In the genomic region with DNA sequence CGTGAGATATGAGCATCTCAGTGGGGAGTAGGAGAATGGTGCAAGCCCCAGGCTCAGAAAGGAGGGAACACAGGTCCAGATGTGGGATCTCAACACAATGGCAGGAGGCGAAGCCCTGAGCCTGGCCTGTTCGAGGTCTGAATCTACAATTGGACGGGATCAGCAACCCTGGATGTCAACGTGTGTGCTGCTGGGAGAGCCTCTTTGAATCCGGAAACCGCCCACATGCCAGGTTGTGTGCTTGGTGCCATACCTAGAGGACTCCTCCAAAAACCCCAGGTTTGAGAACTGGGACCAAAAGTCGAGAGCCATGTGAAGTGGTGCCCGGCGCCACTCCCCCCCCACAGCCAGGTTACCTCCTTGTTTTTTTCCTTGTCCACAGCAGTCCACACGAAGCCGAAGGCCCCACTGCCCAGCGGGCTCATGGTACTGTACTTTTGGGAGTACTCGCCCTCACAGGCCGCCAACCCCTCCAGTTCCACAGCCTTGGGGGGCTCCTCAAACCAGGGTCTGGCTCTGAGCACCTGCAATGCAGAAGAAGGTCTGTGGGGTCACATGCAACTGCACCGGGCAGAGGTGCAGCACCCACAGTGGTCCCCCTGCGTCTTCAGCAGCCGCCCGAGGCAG, we compare ENCODE assay signal across 22 cellular contexts. TPM values are rescaled to one million over a fixed set of nuclear protein-coding genes. Genes with fewer than 3 reads are reported as not detected.
DNase-seq lines count a peak whose midpoint lies in the region; ATAC-seq, FAIRE-seq and TF ChIP-seq lines count a peak whose summit lies in the region.
"Had no signal": no experiment of that assay in that cellular context is flagged by ENCODE, and none has a peak within 500 bp of the region (broad histone marks: within the 10 kb centered on the region; RNA-seq: fewer than 3 reads in every experiment).

No MANE protein-coding gene starts in this region.

- TF ChIP-seq CTCF in C4-2B (conservative IDR thresholded peaks at IDR 0.05) = no peak
- no peak for TF ChIP-seq CTCF in kidney (IDR thresholded peaks at IDR 0.05; ENCODE audit: borderline replicate concordance, extremely low read depth, insufficient read depth)
- TF ChIP-seq CTCF in glutamatergic neuron (IDR thresholded peaks at IDR 0.05; ENCODE audit: partially characterized antibody, unreplicated experiment) = no peak

- no peak overlapping the region for H3K4ac ChIP-seq in neuronal stem cell (ENCODE audit: low read length)

- H3K4me1 ChIP-seq in kidney (ENCODE audit: control insufficient read depth in 1 of 2, insufficient read depth in 1 of 2, low read depth in 1 of 2, low read length in 2 of 2) (no peaks in the 10 kb centered on the region), neuronal stem cell (ENCODE audit: control insufficient read depth in 2 of 2, insufficient read depth in 1 of 2, low read depth in 1 of 2, low read length in 2 of 2) (no peaks in the 10 kb centered on the region)
- H3K4me1 ChIP-seq: BE2C had no signal

- H2BK12ac ChIP-seq in neuronal stem cell (ENCODE audit: low read length) = no peak overlapping the region

- H3K9me3 Mint-ChIP-seq in stimulated activated effector memory CD8-positive, alpha-beta T cell treated with anti-CD3 and anti-CD28 coated beads, Interleukin-12 subunit alpha, Interleukin-12 subunit beta, amount 100 ng/mL, for 72 hours = no peaks in the 10 kb centered on the region
- H3K9me3 Mint-ChIP-seq in glutamatergic neuron (ENCODE audit: unreplicated experiment) = no peaks in the 10 kb centered on the region

- H3K9ac ChIP-seq in kidney (ENCODE audit: low read length in 2 of 2) (no peak overlapping the region), neuronal stem cell (ENCODE audit: low read depth, low read length, poor library complexity) (no peak overlapping the region)

- H2AFZ ChIP-seq in neuronal stem cell (ENCODE audit: low read length) = no peak overlapping the region
- H2AFZ ChIP-seq: PC-9 had no signal

- H3K14ac ChIP-seq in neuronal stem cell (ENCODE audit: low read length) = no peak overlapping the region

- no peak overlapping the region for H3K18ac ChIP-seq in neuronal stem cell (ENCODE audit: low read length)

- no peak overlapping the region for H3K4me3 ChIP-seq in kidney (ENCODE audit: low read length in 2 of 2)
- no peak overlapping the region for H3K4me3 ChIP-seq in neuronal stem cell (ENCODE audit: low read length in 2 of 2)
- H3K4me3 ChIP-seq: GM12878, PC-9 had no signal

- peaks cover 42% of the 10 kb centered on the region for H3K36me3 Mint-ChIP-seq in stimulated activated effector memory CD8-positive, alpha-beta T cell treated with anti-CD3 and anti-CD28 coated beads, Interleukin-12 subunit alpha, Interleukin-12 subunit beta, amount 100 ng/mL, for 72 hours
- peaks cover 5% of the 10 kb centered on the region for H3K36me3 Mint-ChIP-seq in glutamatergic neuron (ENCODE audit: unreplicated experiment)

- peaks cover 14% of the 10 kb centered on the region for H3K4me1 Mint-ChIP-seq in stimulated activated effector memory CD8-positive, alpha-beta T cell treated with anti-CD3 and anti-CD28 coated beads, Interleukin-12 subunit alpha, Interleukin-12 subunit beta, amount 100 ng/mL, for 72 hours
- H3K4me1 Mint-ChIP-seq in glutamatergic neuron (ENCODE audit: low read depth, unreplicated experiment) = peaks cover 3% of the 10 kb centered on the region

- H3K27ac ChIP-seq in C4-2B (peak overlapping the region; percentile 92; the same call in 1 of the 2 replicates), kidney (ENCODE audit: low read depth in 2 of 2, low read length in 2 of 2) (no peak overlapping the region), neuronal stem cell (replicated peaks; ENCODE audit: low read length) (no peak overlapping the region)
- H3K27ac ChIP-seq: PC-9 had no signal

- no peak overlapping the region for H4K91ac ChIP-seq in neuronal stem cell (ENCODE audit: low read depth, low read length, poor library complexity)

- no peak overlapping the region for H3K23ac ChIP-seq in neuronal stem cell (ENCODE audit: low read depth, low read length, poor library complexity)

- H3K9me3 ChIP-seq in kidney (ENCODE audit: control insufficient read depth in 1 of 2, low read length in 2 of 2) (no peaks in the 10 kb centered on the region), neuronal stem cell (replicated peaks in 1 of 2; ENCODE audit: control insufficient read depth in 2 of 2, insufficient read depth in 1 of 2, low read depth in 1 of 2, low read length in 2 of 2) (no peaks in the 10 kb centered on the region)
- H3K9me3 ChIP-seq: BE2C had no signal

- FAIRE-seq in kidney (lab: Jason Lieb, UNC) = no peak
- FAIRE-seq: GM12878, GM18507, HTR-8/SVneo had no signal

- peak overlapping the region; percentile 54 for H3K27ac Mint-ChIP-seq in stimulated activated effector memory CD8-positive, alpha-beta T cell treated with anti-CD3 and anti-CD28 coated beads, Interleukin-12 subunit alpha, Interleukin-12 subunit beta, amount 100 ng/mL, for 72 hours
- no peak overlapping the region for H3K27ac Mint-ChIP-seq in glutamatergic neuron (ENCODE audit: unreplicated experiment)
- H3K27ac Mint-ChIP-seq: CD4-positive, alpha-beta T cell had no signal

- WGBS in neuronal stem cell (ENCODE audit: extremely low coverage in 2 of 2, insufficient read length in 2 of 2, insufficient replicate concordance in 1 of 2), 2 donors = no CpG with 5 or more reads among the region's 19 CpGs

- ATAC-seq in stimulated activated effector memory CD8-positive, alpha-beta T cell treated with anti-CD3 and anti-CD28 coated beads, Interleukin-12 subunit alpha, Interleukin-12 subunit beta, amount 100 ng/mL, for 72 hours = no peak
- ATAC-seq: GM12878, HCT116 had no signal

- no peaks in the 10 kb centered on the region for H3K36me3 ChIP-seq in kidney (ENCODE audit: control insufficient read depth in 1 of 2, insufficient read depth in 2 of 2, low read length in 2 of 2)
- peaks cover 19 to 66% of the 10 kb centered on the region in 2 donors for H3K36me3 ChIP-seq in neuronal stem cell (replicated peaks in 1 of 2; ENCODE audit: control insufficient read depth in 2 of 2, insufficient read depth in 2 of 2, low read length in 2 of 2)

- H2BK15ac ChIP-seq in neuronal stem cell (ENCODE audit: low read length) = no peak overlapping the region

- no peak overlapping the region for H2BK120ac ChIP-seq in neuronal stem cell (ENCODE audit: low read depth, low read length)

- no peaks in the 10 kb centered on the region for H3K27me3 Mint-ChIP-seq in glutamatergic neuron (ENCODE audit: unreplicated experiment)
- H3K27me3 Mint-ChIP-seq: CD4-positive, alpha-beta T cell had no signal

- DNase-seq in activated T-cell treated with anti-CD3 and anti-CD28 coated beads, Interleukin-2, amount 50 U/mL, for 1 hour = peak; percentile 11
- no peak for DNase-seq in activated T-cell treated with anti-CD3 and anti-CD28 coated beads, Interleukin-2, amount 50 U/mL, for 48 hours
- DNase-seq in kidney (peak; percentile 32), neuronal stem cell (ENCODE audit: low spot score) (no peak), glutamatergic neuron (no peak)
- no peak for DNase-seq in stimulated activated effector memory CD8-positive, alpha-beta T cell treated with anti-CD3 and anti-CD28 coated beads, Interleukin-12 subunit alpha, Interleukin-12 subunit beta, amount 100 ng/mL, for 72 hours (ENCODE audit: low spot score in 2 of 2)
- DNase-seq in NK-92 treated with Interleukin-12 subunit alpha and Interleukin-12 subunit beta, amount 100 ng/mL, for 24 hours (lab: John Stamatoyannopoulos, UW) = no peak
- DNase-seq: BE2C; CD4-positive, alpha-beta T cell; GF-D8; GOT3; IMR-90; NCI-H1417; NCI-H187 treated with DMSO at 0.1 percent for 48 hours; NCI-H2227 treated with DMSO at 0.1 percent for 48 hours; NCI-H510A treated with DMSO at 0.1 percent for 48 hours; PC-9 had no signal

- no peak overlapping the region for H2BK5ac ChIP-seq in neuronal stem cell (ENCODE audit: low read length)

- no peak overlapping the region for H3K4me2 ChIP-seq in neuronal stem cell (ENCODE audit: insufficient read depth, low read length, poor library complexity, severe bottlenecking)
- H3K4me2 ChIP-seq: PC-9 had no signal

- peaks cover 2% of the 10 kb centered on the region for H3K79me1 ChIP-seq in neuronal stem cell (ENCODE audit: low read depth, low read length)

- H3K27me3 ChIP-seq in neuronal stem cell (ENCODE audit: control insufficient read depth in 3 of 3, insufficient read depth in 3 of 3, low read depth in 1 of 3, low read length in 3 of 3) = no peaks in the 10 kb centered on the region
- H3K27me3 ChIP-seq: BE2C had no signal

- intact Hi-C loops in kidney (cut with DNase I) = no loop called here

- H3K4me3 Mint-ChIP-seq in stimulated activated effector memory CD8-positive, alpha-beta T cell treated with anti-CD3 and anti-CD28 coated beads, Interleukin-12 subunit alpha, Interleukin-12 subunit beta, amount 100 ng/mL, for 72 hours = no peak overlapping the region
- no peak overlapping the region for H3K4me3 Mint-ChIP-seq in glutamatergic neuron (ENCODE audit: unreplicated experiment)
- H3K4me3 Mint-ChIP-seq: CD4-positive, alpha-beta T cell had no signal

- no peak overlapping the region for H2AK5ac ChIP-seq in neuronal stem cell (ENCODE audit: low read depth, low read length)

- no peak overlapping the region for H4K8ac ChIP-seq in neuronal stem cell (ENCODE audit: low read depth, low read length)

RNA-seq across cellular contexts. Expression of a gene that starts 20.4 kb away (rescaled TPM):
- 41.5 TPM for total RNA-seq in kidney
- 24.3 TPM for polyA plus RNA-seq in kidney (ENCODE audit: insufficient read depth, low read depth, low replicate concordance)
- 19.9 TPM for polyA plus RNA-seq in neuronal stem cell (2013, experiment 1 of 2)
- polyA plus RNA-seq in neuronal stem cell (2013, experiment 2 of 2) = 20.1 TPM
- total RNA-seq in glutamatergic neuron (ENCODE audit: unreplicated experiment) = 63.5 TPM

RNA-seq across cellular contexts. Expression of a gene that starts 26.8 kb away (rescaled TPM):
- total RNA-seq in kidney (26.0 TPM), glutamatergic neuron (ENCODE audit: unreplicated experiment) (24.4 TPM)
- 3.1 TPM for polyA plus RNA-seq in kidney (ENCODE audit: insufficient read depth, low read depth, low replicate concordance)
- polyA plus RNA-seq in neuronal stem cell (2013, experiment 1 of 2) = 11.4 TPM
- 10.5 TPM for polyA plus RNA-seq in neuronal stem cell (2013, experiment 2 of 2)

RNA-seq across cellular contexts. Expression of a gene that starts 27.8 kb away (rescaled TPM):
- total RNA-seq in kidney (64.6 TPM), glutamatergic neuron (ENCODE audit: unreplicated experiment) (53.9 TPM)
- polyA plus RNA-seq in kidney (ENCODE audit: insufficient read depth, low read depth, low replicate concordance) = 94.9 TPM
- 36.4 TPM for polyA plus RNA-seq in neuronal stem cell (2013, experiment 1 of 2)
- 38.0 TPM for polyA plus RNA-seq in neuronal stem cell (2013, experiment 2 of 2)

Comparison
In these comparisons a context has a peak if more than half of its experiments do, and no peak if none do; other contexts are left out.
1. DNase-seq: peak in activated T-cell treated with anti-CD3 and anti-CD28 coated beads, Interleukin-2, amount 50 U/mL, for 1 hour (single experiment) and kidney (single experiment); none in activated T-cell treated with anti-CD3 and anti-CD28 coated beads, Interleukin-2, amount 50 U/mL, for 48 hours (0 of 2), stimulated activated effector memory CD8-positive, alpha-beta T cell treated with anti-CD3 and anti-CD28 coated beads, Interleukin-12 subunit alpha, Interleukin-12 subunit beta, amount 100 ng/mL, for 72 hours (0 of 2), NK-92 treated with Interleukin-12 subunit alpha and Interleukin-12 subunit beta, amount 100 ng/mL, for 24 hours (single experiment), neuronal stem cell (single experiment) and glutamatergic neuron (single experiment).